In the genomic region with DNA sequence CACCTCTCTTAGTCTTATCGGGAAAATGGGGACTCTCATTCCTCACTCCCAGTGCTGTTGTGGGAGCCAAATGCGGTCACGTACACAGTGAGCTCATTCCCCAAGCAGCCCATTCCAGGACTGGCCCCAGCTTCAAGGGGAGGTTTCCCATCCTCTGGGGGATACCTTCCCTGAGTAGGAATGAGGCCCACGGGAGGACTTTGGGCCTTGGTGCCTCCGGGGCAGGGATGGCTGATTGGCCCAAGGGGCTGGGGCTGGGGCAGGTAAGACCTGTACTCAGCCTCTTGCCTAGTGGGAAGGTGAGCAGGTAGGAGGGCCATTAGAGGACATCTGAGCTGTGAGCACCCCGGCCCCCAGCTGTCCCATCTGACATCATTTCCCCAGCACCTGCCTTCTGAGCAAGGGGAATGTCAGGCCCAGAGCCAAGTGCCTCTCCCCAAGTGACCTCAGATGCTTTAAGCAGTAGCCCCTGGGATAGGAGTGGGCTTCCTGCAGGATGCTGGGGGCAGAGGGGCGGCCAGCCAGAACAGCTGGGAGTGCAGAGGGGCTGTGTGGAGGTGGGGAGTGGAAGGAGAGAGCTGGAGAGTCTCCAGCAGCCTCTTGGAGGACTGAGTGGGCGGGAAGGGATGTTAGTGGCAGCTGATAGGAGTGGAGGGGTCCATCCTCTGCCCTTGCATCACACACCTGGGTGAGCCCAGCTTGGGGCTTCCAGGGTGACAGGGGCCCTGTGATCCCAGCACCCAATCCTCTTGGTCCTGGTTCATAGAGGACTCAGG, we compare ENCODE assay signal across 10 cellular contexts. TPM values are rescaled to one million over a fixed set of nuclear protein-coding genes. Genes with fewer than 3 reads are reported as not detected.
DNase-seq lines count a peak whose midpoint lies in the region; TF ChIP-seq lines count a peak whose summit lies in the region.
"Had no signal": no experiment of that assay in that cellular context is flagged by ENCODE, and none has a peak within 500 bp of the region (broad histone marks: within the 10 kb centered on the region; RNA-seq: fewer than 3 reads in every experiment).

No MANE protein-coding gene starts in this region.

- H3K27me3 Mint-ChIP-seq in activated CD4-positive, alpha-beta memory T cell treated with anti-CD3 and anti-CD28 coated beads for 36 hours: no peaks in the 10 kb centered on the region
- H3K27me3 Mint-ChIP-seq in stimulated activated naive CD8-positive, alpha-beta T cell treated with anti-CD3 and anti-CD28 coated beads, Interleukin-15, Interleukin-2, amounts not matched to agents 100 ng/mL and 50 ng/mL, for 24 hours: no peaks in the 10 kb centered on the region

- H3K36me3 Mint-ChIP-seq in activated CD4-positive, alpha-beta memory T cell treated with anti-CD3 and anti-CD28 coated beads for 36 hours: peaks cover 16% of the 10 kb centered on the region
- H3K36me3 Mint-ChIP-seq in stimulated activated naive CD8-positive, alpha-beta T cell treated with anti-CD3 and anti-CD28 coated beads, Interleukin-15, Interleukin-2, amounts not matched to agents 100 ng/mL and 50 ng/mL, for 24 hours (ENCODE audit: low read depth): peaks cover 21% of the 10 kb centered on the region

- CTCF ChIA-PET in activated CD4-positive, alpha-beta memory T cell treated with anti-CD3 and anti-CD28 coated beads for 36 hours (lab: Charles Lee): interaction anchor here (0.6 to 16.5 kb wide), 5 partner anchors 9 to 287 kb away, joined by 3 to 576 read pairs (median 4); a partner anchor contains a TSS

- H3K4me3 Mint-ChIP-seq in activated CD4-positive, alpha-beta memory T cell treated with anti-CD3 and anti-CD28 coated beads for 36 hours: peak overlapping the region; percentile 17
- no peak overlapping the region for H3K4me3 Mint-ChIP-seq in stimulated activated naive CD8-positive, alpha-beta T cell treated with anti-CD3 and anti-CD28 coated beads, Interleukin-15, Interleukin-2, amounts not matched to agents 100 ng/mL and 50 ng/mL, for 24 hours

- H3K36me3 ChIP-seq in right atrium auricular region: no peaks in the 10 kb centered on the region

- peaks cover 3% of the 10 kb centered on the region for H3K9me3 Mint-ChIP-seq in activated CD4-positive, alpha-beta memory T cell treated with anti-CD3 and anti-CD28 coated beads for 36 hours
- H3K9me3 Mint-ChIP-seq in stimulated activated naive CD8-positive, alpha-beta T cell treated with anti-CD3 and anti-CD28 coated beads, Interleukin-15, Interleukin-2, amounts not matched to agents 100 ng/mL and 50 ng/mL, for 24 hours: no peaks in the 10 kb centered on the region

- intact Hi-C loops in activated CD4-positive, alpha-beta memory T cell treated with anti-CD3 and anti-CD28 coated beads for 36 hours (cut with micrococcal nuclease): no loop called here

- POLR2A ChIA-PET in activated CD4-positive, alpha-beta memory T cell treated with anti-CD3 and anti-CD28 coated beads for 36 hours (lab: Charles Lee): interaction anchor here (1.0 to 1.7 kb wide), 3 partner anchors 11 to 58 kb away, joined by 3 to 5 read pairs (median 3); a partner anchor contains a TSS

- H3K27me3 ChIP-seq in right atrium auricular region: no peaks in the 10 kb centered on the region

- H3K4me1 Mint-ChIP-seq in activated CD4-positive, alpha-beta memory T cell treated with anti-CD3 and anti-CD28 coated beads for 36 hours (ENCODE audit: low read depth): peaks cover 36% of the 10 kb centered on the region
- peaks cover 46% of the 10 kb centered on the region for H3K4me1 Mint-ChIP-seq in stimulated activated naive CD8-positive, alpha-beta T cell treated with anti-CD3 and anti-CD28 coated beads, Interleukin-15, Interleukin-2, amounts not matched to agents 100 ng/mL and 50 ng/mL, for 24 hours (ENCODE audit: low read depth)

- peak; percentile 18 for DNase-seq in DMS53 (lab: John Stamatoyannopoulos, UW)
- no peak for DNase-seq in DMS53 treated with DMSO at 0.1 percent for 48 hours (lab: John Stamatoyannopoulos, UW; ENCODE audit: unreplicated experiment)
- no peak for DNase-seq in activated CD4-positive, alpha-beta memory T cell treated with anti-CD3 and anti-CD28 coated beads for 36 hours
- DNase-seq in right atrium auricular region (ENCODE audit: low spot score): peak; percentile 58
- no peak for DNase-seq in dedifferentiated amniotic fluid mesenchymal stem cell (ENCODE audit: extremely low spot score)
- no peak for DNase-seq in NCI-H2227 treated with DMSO at 0.1 percent for 48 hours (lab: John Stamatoyannopoulos, UW)
- DNase-seq in NOMO-1 treated with dmso at 0.1 percent for 144 hours (lab: John Stamatoyannopoulos, UW; ENCODE audit: unreplicated experiment): no peak
- DNase-seq: 8988T, left colon had no signal

- no peak for TF ChIP-seq CTCF in right atrium auricular region (IDR thresholded peaks at IDR 0.05)

- peaks cover 0 to 47% of the 10 kb centered on the region in 2 donors for H3K4me1 ChIP-seq in right atrium auricular region

- no peak overlapping the region for H3K27ac ChIP-seq in right atrium auricular region

- H3K27ac Mint-ChIP-seq in activated CD4-positive, alpha-beta memory T cell treated with anti-CD3 and anti-CD28 coated beads for 36 hours: peak overlapping the region; percentile 14
- peak overlapping the region; percentile 21 for H3K27ac Mint-ChIP-seq in stimulated activated naive CD8-positive, alpha-beta T cell treated with anti-CD3 and anti-CD28 coated beads, Interleukin-15, Interleukin-2, amounts not matched to agents 100 ng/mL and 50 ng/mL, for 24 hours

- H3K4me3 ChIP-seq in right atrium auricular region: no peak overlapping the region

- no peaks in the 10 kb centered on the region for H3K9me3 ChIP-seq in right atrium auricular region

RNA-seq across cellular contexts. Expression of a gene that starts 58.4 kb away (rescaled TPM):
- total RNA-seq in activated CD4-positive, alpha-beta memory T cell treated with anti-CD3 and anti-CD28 coated beads for 36 hours: 100 to 1,000 TPM; 243 to 277 TPM
- total RNA-seq in right atrium auricular region: 10 to 100 TPM in 1 of 2 donors, 1 to 10 TPM in 1; 6.8 to 17.7 TPM

Comparison
In these comparisons a context has a peak if more than half of its experiments do, and no peak if none do; other contexts are left out.
1. DNase-seq: peak in DMS53 (single experiment) and right atrium auricular region (single experiment); none in DMS53 treated with DMSO at 0.1 percent for 48 hours (single experiment), activated CD4-positive, alpha-beta memory T cell treated with anti-CD3 and anti-CD28 coated beads for 36 hours (single experiment), dedifferentiated amniotic fluid mesenchymal stem cell (single experiment), NCI-H2227 treated with DMSO at 0.1 percent for 48 hours (single experiment) and NOMO-1 treated with dmso at 0.1 percent for 144 hours (single experiment).
2. RNA of a gene that starts 58.4 kb away (total RNA-seq): 243 to 277 TPM in activated CD4-positive, alpha-beta memory T cell treated with anti-CD3 and anti-CD28 coated beads for 36 hours; 6.8 to 17.7 TPM in right atrium auricular region; every median in the first group is over 10 times any median in the second.